In genomic region chr1:5416518-5416917, GRCh38 we compare ENCODE assay signal across 29 cellular contexts.
"Had no signal": no experiment of that assay in that cellular context is flagged by ENCODE, and none has a peak within 500 bp of the region (broad histone marks: within the 10 kb centered on the region; RNA-seq: fewer than 3 reads in every experiment).

No MANE protein-coding gene starts in this region.

- H3K27me3 Mint-ChIP-seq: stimulated activated memory B cell treated with anti-CD40 and anti-IgM and Interleukin-4, amounts not matched to agents 10 μg/mL and 1 μg/mL and 100 μg/mL, for 72 hours; stimulated activated naive CD8-positive, alpha-beta T cell treated with anti-CD3 and anti-CD28 coated beads, Interleukin-15, amount 100 ng/mL, for 72 hours; stimulated activated naive CD8-positive, alpha-beta T cell treated with anti-CD3 and anti-CD28 coated beads, Interleukin-15, Interleukin-2, amounts not matched to agents 100 ng/mL and 50 ng/mL, for 24 hours had no signal

- H3K9me3 ChIP-seq: stomach, suprapubic skin, testis, thoracic aorta, thyroid gland, tibial artery, tibial nerve, transverse colon, upper lobe of left lung, upper lobe of right lung, uterus, vagina had no signal

- H3K27ac Mint-ChIP-seq: stimulated activated memory B cell treated with anti-CD40 and anti-IgM and Interleukin-4, amounts not matched to agents 10 μg/mL and 1 μg/mL and 100 μg/mL, for 72 hours; stimulated activated naive B cell treated with anti-CD40 and anti-IgM and Interleukin-4, amounts not matched to agents 10 μg/mL and 1 μg/mL and 100 μg/mL, for 72 hours; stimulated activated naive CD8-positive, alpha-beta T cell treated with anti-CD3 and anti-CD28 coated beads, Interleukin-15, Interleukin-2, amounts not matched to agents 100 ng/mL and 50 ng/mL, for 24 hours; type B pancreatic cell had no signal

- H3K27ac ChIP-seq: stomach, suprapubic skin, testis, thoracic aorta, thyroid gland, tibial artery, tibial nerve, transverse colon, upper lobe of left lung, upper lobe of right lung, uterus, vagina had no signal

- H3K4me1 ChIP-seq: stomach, suprapubic skin, testis, thyroid gland, tibial artery, tibial nerve, transverse colon, upper lobe of left lung, upper lobe of right lung, uterus, vagina had no signal

- H3K27me3 ChIP-seq: testis, thyroid gland, tibial artery, tibial nerve, transverse colon, upper lobe of left lung, upper lobe of right lung, uterus, vagina had no signal

- ATAC-seq: stimulated activated effector memory CD8-positive, alpha-beta T cell treated with anti-CD3 and anti-CD28 coated beads, Interleukin-12 subunit alpha, Interleukin-12 subunit beta, amount 100 ng/mL, for 72 hours; stimulated activated memory B cell treated with anti-CD40 and anti-IgM and Interleukin-4, amounts not matched to agents 10 μg/mL and 1 μg/mL and 100 μg/mL, for 72 hours; stimulated activated naive B cell treated with anti-CD40 and anti-IgM and Interleukin-4, amounts not matched to agents 10 μg/mL and 1 μg/mL and 100 μg/mL, for 72 hours; stimulated activated naive CD8-positive, alpha-beta T cell treated with anti-CD3 and anti-CD28 coated beads, Interleukin-15, amount 100 ng/mL, for 72 hours; stimulated activated naive CD8-positive, alpha-beta T cell treated with anti-CD3 and anti-CD28 coated beads, Interleukin-15, Interleukin-2, amounts not matched to agents 100 U/mL and 50 U/mL, for 24 hours; upper lobe of right lung had no signal

- H3K4me1 Mint-ChIP-seq: stimulated activated memory B cell treated with anti-CD40 and anti-IgM and Interleukin-4, amounts not matched to agents 10 μg/mL and 1 μg/mL and 100 μg/mL, for 72 hours; stimulated activated naive B cell treated with anti-CD40 and anti-IgM and Interleukin-4, amounts not matched to agents 10 μg/mL and 1 μg/mL and 100 μg/mL, for 72 hours had no signal

- H3K36me3 ChIP-seq: stomach, suprapubic skin, thoracic aorta, thyroid gland, tibial artery, tibial nerve, transverse colon, upper lobe of left lung, upper lobe of right lung, uterus, vagina had no signal

- H3K36me3 Mint-ChIP-seq: stimulated activated effector memory CD8-positive, alpha-beta T cell treated with anti-CD3 and anti-CD28 coated beads, Interleukin-12 subunit alpha, Interleukin-12 subunit beta, amount 100 ng/mL, for 72 hours; stimulated activated memory B cell treated with anti-CD40 and anti-IgM and Interleukin-4, amounts not matched to agents 10 μg/mL and 1 μg/mL and 100 μg/mL, for 72 hours; stimulated activated naive B cell treated with anti-CD40 and anti-IgM and Interleukin-4, amounts not matched to agents 10 μg/mL and 1 μg/mL and 100 μg/mL, for 72 hours; type B pancreatic cell had no signal

- FAIRE-seq: urothelium cell line had no signal

- H3K4me3 ChIP-seq: stomach, suprapubic skin, testis, thoracic aorta, thyroid gland, tibial artery, tibial nerve, transverse colon, upper lobe of left lung, upper lobe of right lung, uterus, vagina had no signal

- DNase-seq: stimulated activated CD4-positive, alpha-beta T cell treated with anti-CD3 and anti-CD28 coated beads, Interleukin-2, amount 100 ng/mL, for 48 hours; stimulated activated CD4-positive, alpha-beta T cell treated with anti-CD3 and anti-CD28 coated beads, Interleukin-4, amount 100 ng/mL, for 1 hour; stimulated activated CD4-positive, alpha-beta T cell treated with anti-CD3 and anti-CD28 coated beads, Interleukin-4, amount 100 ng/mL, for 24 hours; stimulated activated CD4-positive, alpha-beta T cell treated with anti-CD3 and anti-CD28 coated beads, Interleukin-4, amount 100 ng/mL, for 4 hours; stimulated activated CD8-positive, alpha-beta memory T cell treated with anti-CD3 and anti-CD28 coated beads, Interleukin-4, amount 100 ng/mL, for 48 hours; stimulated activated naive B cell treated with anti-CD40 and anti-IgM and Interleukin-4, amounts not matched to agents 10 μg/mL and 1 μg/mL and 100 μg/mL, for 72 hours; stimulated activated naive CD4-positive, alpha-beta T cell; stimulated activated naive CD4-positive, alpha-beta T cell treated with Interleukin-2 at 50 U/mL for 16 hours; stimulated activated naive CD8-positive, alpha-beta T cell treated with anti-CD3 and anti-CD28 coated beads, Interleukin-15, amount 100 ng/mL, for 72 hours; stimulated activated naive CD8-positive, alpha-beta T cell treated with anti-CD3 and anti-CD28 coated beads, Interleukin-15, Interleukin-2, amounts not matched to agents 100 U/mL and 50 U/mL, for 24 hours; stomach; substantia nigra; testis; thyroid gland; tibial artery; transverse colon; trophoblast cell; upper lobe of left lung; upper lobe of right lung; uterus had no signal

- H3K4me3 Mint-ChIP-seq: stimulated activated effector memory CD8-positive, alpha-beta T cell treated with anti-CD3 and anti-CD28 coated beads, Interleukin-12 subunit alpha, Interleukin-12 subunit beta, amount 100 ng/mL, for 72 hours; stimulated activated memory B cell treated with anti-CD40 and anti-IgM and Interleukin-4, amounts not matched to agents 10 μg/mL and 1 μg/mL and 100 μg/mL, for 72 hours; stimulated activated naive B cell treated with anti-CD40 and anti-IgM and Interleukin-4, amounts not matched to agents 10 μg/mL and 1 μg/mL and 100 μg/mL, for 72 hours; stimulated activated naive CD8-positive, alpha-beta T cell treated with anti-CD3 and anti-CD28 coated beads, Interleukin-15, amount 100 ng/mL, for 72 hours; stimulated activated naive CD8-positive, alpha-beta T cell treated with anti-CD3 and anti-CD28 coated beads, Interleukin-15, Interleukin-2, amounts not matched to agents 100 ng/mL and 50 ng/mL, for 24 hours; type B pancreatic cell had no signal

- H3K9me3 Mint-ChIP-seq: stimulated activated effector memory CD8-positive, alpha-beta T cell treated with anti-CD3 and anti-CD28 coated beads, Interleukin-12 subunit alpha, Interleukin-12 subunit beta, amount 100 ng/mL, for 72 hours; stimulated activated memory B cell treated with anti-CD40 and anti-IgM and Interleukin-4, amounts not matched to agents 10 μg/mL and 1 μg/mL and 100 μg/mL, for 72 hours; stimulated activated naive B cell treated with anti-CD40 and anti-IgM and Interleukin-4, amounts not matched to agents 10 μg/mL and 1 μg/mL and 100 μg/mL, for 72 hours; stimulated activated naive CD8-positive, alpha-beta T cell treated with anti-CD3 and anti-CD28 coated beads, Interleukin-15, amount 100 ng/mL, for 72 hours; stimulated activated naive CD8-positive, alpha-beta T cell treated with anti-CD3 and anti-CD28 coated beads, Interleukin-15, Interleukin-2, amounts not matched to agents 100 ng/mL and 50 ng/mL, for 24 hours; type B pancreatic cell had no signal
